ENCODE assay signal across 27 cellular contexts in the genomic region with DNA sequence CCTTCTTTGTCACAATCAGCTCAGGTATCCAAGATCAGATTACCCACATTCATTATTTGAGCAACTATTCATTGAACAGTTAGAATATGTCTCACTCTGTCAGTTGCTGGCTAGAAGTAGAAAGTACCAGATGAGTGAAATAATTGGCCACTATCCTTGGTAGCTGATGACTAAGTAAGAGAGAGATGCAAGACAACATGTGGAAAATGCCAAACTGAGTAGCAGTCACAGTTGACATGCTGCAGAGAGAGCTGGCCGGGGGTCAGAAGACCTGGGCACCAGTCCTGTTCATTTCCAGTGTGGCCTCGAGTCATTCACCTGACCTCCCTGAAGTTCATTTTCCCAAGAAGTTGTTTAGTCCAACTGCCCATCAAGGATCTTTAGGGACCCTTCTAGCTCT. TPM values are rescaled to one million over a fixed set of nuclear protein-coding genes. Genes with fewer than 3 reads are reported as not detected.
DNase-seq lines count a peak whose midpoint lies in the region; ATAC-seq, FAIRE-seq and TF ChIP-seq lines count a peak whose summit lies in the region.
"Had no signal": no experiment of that assay in that cellular context is flagged by ENCODE, and none has a peak within 500 bp of the region (broad histone marks: within the 10 kb centered on the region; RNA-seq: fewer than 3 reads in every experiment).

No MANE protein-coding gene starts in this region.

- H3K9me2 ChIP-seq in SK-N-SH: no peaks in the 10 kb centered on the region

- peaks cover 18% of the 10 kb centered on the region for H3K27me3 Mint-ChIP-seq in astrocyte (ENCODE audit: low read depth, unreplicated experiment)
- H3K27me3 Mint-ChIP-seq: activated naive CD8-positive, alpha-beta T cell had no signal

- 0% methylated on average over 2 of the region's 2 CpGs for WGBS in SK-N-SH (ENCODE audit: low lambda C conversion rate)

- no peak overlapping the region for H3K4me2 ChIP-seq in SK-N-SH
- no peak overlapping the region for H3K4me2 ChIP-seq in astrocyte (ENCODE audit: low read length)
- H3K4me2 ChIP-seq: hepatocyte had no signal

- H3K4me1 ChIP-seq in SK-N-SH (ENCODE audit: control insufficient read depth in 1 of 2, insufficient read depth in 2 of 2, low read depth in 1 of 2, low read length in 1 of 2): no peaks in the 10 kb centered on the region
- no peaks in the 10 kb centered on the region for H3K4me1 ChIP-seq in astrocyte (ENCODE audit: insufficient read depth, low read length)
- peaks cover 0 to 17% of the 10 kb centered on the region in 2 donors for H3K4me1 ChIP-seq in gastrocnemius medialis

- TF ChIP-seq POLR2A in gastrocnemius medialis (IDR thresholded peaks at IDR 0.05): no peak

- intact Hi-C loops in Right ventricle myocardium superior (cut with DNase I): no loop called here
- intact Hi-C loops in gastrocnemius medialis (cut with DNase I; ENCODE audit: low total_unique reads): no loop called here

- H3K27ac Mint-ChIP-seq in astrocyte (ENCODE audit: unreplicated experiment): no peak overlapping the region
- H3K27ac Mint-ChIP-seq: activated CD8-positive, alpha-beta T cell treated with anti-CD3 and anti-CD28 coated beads, Interleukin-2, amount 10 ng/mL, durations not matched to agents 7 days and 5 days; activated naive CD8-positive, alpha-beta T cell; activated T-cell treated with anti-CD3 and anti-CD28 coated beads, Interleukin-2, amount 50 U/mL, for 72 hours had no signal

- H3K27me3 ChIP-seq in SK-N-SH (ENCODE audit: insufficient read depth) (no peaks in the 10 kb centered on the region), astrocyte (ENCODE audit: insufficient read depth, low read length) (no peaks in the 10 kb centered on the region), gastrocnemius medialis (no peaks in the 10 kb centered on the region)
- H3K27me3 ChIP-seq: brain microvascular endothelial cell, esophagus squamous epithelium, hepatocyte had no signal

- H3K4me1 Mint-ChIP-seq in astrocyte (ENCODE audit: low read depth, unreplicated experiment): peaks cover 7% of the 10 kb centered on the region
- H3K4me1 Mint-ChIP-seq: neural crest cell had no signal

- FAIRE-seq in astrocyte (lab: Jason Lieb, UNC): no peak
- FAIRE-seq: keratinocyte had no signal

- H3K9me3 ChIP-seq in SK-N-SH (no peaks in the 10 kb centered on the region), astrocyte (ENCODE audit: insufficient read depth, low read depth, low read length) (no peaks in the 10 kb centered on the region), gastrocnemius medialis (no peaks in the 10 kb centered on the region)
- H3K9me3 ChIP-seq: esophagus squamous epithelium, thoracic aorta had no signal

- no peak for TF ChIP-seq RAD21 in SK-N-SH (IDR thresholded peaks at IDR 0.05; ENCODE audit: low read length)

- H3F3A ChIP-seq in SK-N-SH (replicated peaks; ENCODE audit: insufficient read depth): no peaks in the 10 kb centered on the region

- H2AFZ ChIP-seq in SK-N-SH (ENCODE audit: low read depth) (no peak overlapping the region), astrocyte (ENCODE audit: low read depth, low read length) (no peak overlapping the region)
- H2AFZ ChIP-seq: hepatocyte had no signal

- peaks cover 1% of the 10 kb centered on the region for H3K36me3 Mint-ChIP-seq in astrocyte (ENCODE audit: low read depth, unreplicated experiment)
- H3K36me3 Mint-ChIP-seq: activated naive CD8-positive, alpha-beta T cell had no signal

- POLR2A ChIA-PET in SK-N-SH (lab: Yijun Ruan, JAX): no interaction called here

- ATAC-seq in SK-N-SH treated with all-trans-retinoic acid at 6 μM for 48 hours: no peak
- peak; percentile 81 for ATAC-seq in Right ventricle myocardium superior (ENCODE audit: poor library complexity)
- peak; percentile 91 to 96 for ATAC-seq in gastrocnemius medialis
- ATAC-seq: activated CD8-positive, alpha-beta T cell treated with anti-CD3 and anti-CD28 coated beads, Interleukin-2, amount 10 ng/mL, durations not matched to agents 7 days and 5 days; activated T-cell treated with anti-CD3 and anti-CD28 coated beads, Interleukin-2, amount 50 U/mL, for 72 hours had no signal

- H3K79me2 ChIP-seq in SK-N-SH (ENCODE audit: insufficient read depth) (no peaks in the 10 kb centered on the region), astrocyte (ENCODE audit: insufficient read depth, low read length) (no peaks in the 10 kb centered on the region)
- H3K79me2 ChIP-seq: hepatocyte had no signal

- H3K36me3 ChIP-seq in SK-N-SH (replicated peaks in 1 of 2; ENCODE audit: control insufficient read depth in 1 of 2, insufficient read depth in 2 of 2, low read length in 1 of 2) (no peaks in the 10 kb centered on the region), astrocyte (ENCODE audit: insufficient read depth, low read length) (no peaks in the 10 kb centered on the region), gastrocnemius medialis (no peaks in the 10 kb centered on the region)
- H3K36me3 ChIP-seq: brain microvascular endothelial cell, thoracic aorta had no signal

- H3K4me3 ChIP-seq in SK-N-SH (ENCODE audit: low read depth in 2 of 2, low read length in 1 of 2) (no peak overlapping the region), astrocyte (ENCODE audit: insufficient read depth, low read depth, low read length) (no peak overlapping the region), gastrocnemius medialis (no peak overlapping the region)
- H3K4me3 ChIP-seq: esophagus squamous epithelium, hepatocyte, thoracic aorta had no signal

- H4K20me1 ChIP-seq in SK-N-SH (ENCODE audit: insufficient read depth): no peaks in the 10 kb centered on the region
- no peaks in the 10 kb centered on the region for H4K20me1 ChIP-seq in astrocyte (ENCODE audit: insufficient read depth, low read length)

- H3K27ac ChIP-seq in SK-N-SH (ENCODE audit: low read depth in 2 of 2, low read length in 1 of 2): no peak overlapping the region
- H3K27ac ChIP-seq in astrocyte (ENCODE audit: low read depth, low read length): no peak overlapping the region
- H3K27ac ChIP-seq in gastrocnemius medialis: peak overlapping the region in 2 of 4 donors; percentile 35 to 67
- H3K27ac ChIP-seq: 22Rv1, brain microvascular endothelial cell, C4-2B, esophagus squamous epithelium, hepatocyte, thoracic aorta had no signal

- peak in 1 of 2 experiments; percentile 30; a peak in 1 of 4 replicates for TF ChIP-seq EP300 in SK-N-SH (IDR thresholded peaks at IDR 0.05; ENCODE audit: borderline replicate concordance in 1 of 2, low read depth in 1 of 2, low read length in 1 of 2)

- CTCF ChIA-PET in SK-N-SH (lab: Yijun Ruan, JAX): interaction anchor here (0.6 to 0.8 kb wide), 3 partner anchors 11 to 269 kb away, joined by 3 read pairs; no protein-coding TSS in a partner anchor

- DNase-seq in SK-N-SH (no peak), astrocyte (ENCODE audit: low read depth) (peak; percentile 23), Right ventricle myocardium superior (peak; percentile 57), gastrocnemius medialis (peak; percentile 48 to 73), GM10266 (ENCODE audit: extremely low spot score) (no peak), HUDEP-2 (lab: John Stamatoyannopoulos, UW; ENCODE audit: unreplicated experiment in 76 of 76) (no peak)
- DNase-seq in activated CD4-positive, alpha-beta T cell treated with anti-CD3 and anti-CD28 coated beads for 1 hour: no peak
- DNase-seq: activated CD8-positive, alpha-beta T cell treated with anti-CD3 and anti-CD28 coated beads, Interleukin-2, amount 10 ng/mL, durations not matched to agents 7 days and 5 days; activated T-cell treated with anti-CD3 and anti-CD28 coated beads, Interleukin-2, amount 50 U/mL, for 72 hours; brain microvascular endothelial cell; DMS 273 treated with DMSO at 0.1 percent for 48 hours; esophagus squamous epithelium; GOT3; MM.1S; NCI-H187; NCI-H446 treated with DMSO at 0.1 percent for 48 hours; SHP77 had no signal

- no peak for TF ChIP-seq CTCF in SK-N-SH (IDR thresholded peaks at IDR 0.05)
- TF ChIP-seq CTCF in astrocyte (IDR thresholded peaks at IDR 0.05; ENCODE audit: insufficient read depth, low read depth, low read length): no peak
- no peak for TF ChIP-seq CTCF in gastrocnemius medialis (IDR thresholded peaks at IDR 0.05 in 4 of 5, conservative IDR thresholded peaks at IDR 0.05 in 1 of 5)
- TF ChIP-seq CTCF in GM10266 (IDR thresholded peaks at IDR 0.05; ENCODE audit: control insufficient read depth, insufficient read depth, low read depth, missing control alignments): no peak

- H3K9ac ChIP-seq in SK-N-SH: no peak overlapping the region
- no peak overlapping the region for H3K9ac ChIP-seq in astrocyte (ENCODE audit: low read length)

- no peak overlapping the region for H3K4me3 Mint-ChIP-seq in astrocyte (ENCODE audit: unreplicated experiment)
- H3K4me3 Mint-ChIP-seq: activated CD8-positive, alpha-beta T cell treated with anti-CD3 and anti-CD28 coated beads, Interleukin-2, amount 10 ng/mL, durations not matched to agents 7 days and 5 days; activated naive CD8-positive, alpha-beta T cell; activated T-cell treated with anti-CD3 and anti-CD28 coated beads, Interleukin-2, amount 50 U/mL, for 72 hours; neural crest cell had no signal

- in situ Hi-C loops in gastrocnemius medialis (cut with MboI; ENCODE audit: low sequenced_read_pairs in 4 of 4): no loop called here

- H3K9me3 Mint-ChIP-seq in astrocyte (ENCODE audit: unreplicated experiment): peaks cover 4% of the 10 kb centered on the region
- H3K9me3 Mint-ChIP-seq: activated T-cell treated with anti-CD3 and anti-CD28 coated beads, Interleukin-2, amount 50 U/mL, for 72 hours; neural crest cell had no signal

TF ChIP-seq in SK-N-SH, 30 proteins besides CTCF, POLR2A, EP300 and RAD21 (continues in another document):
- TF ChIP-seq MEF2A (IDR thresholded peaks at IDR 0.05; ENCODE audit: borderline replicate concordance, low read depth): no peak

TF ChIP-seq in SK-N-SH treated with all-trans-retinoic acid at 6 μM for 48 hours, 23 proteins besides CTCF, POLR2A, EP300 and RAD21 (continues in another document):
- TF ChIP-seq CSDC2 (CRISPR knock-in tag; IDR thresholded peaks at IDR 0.05): no peak

RNA-seq across cellular contexts. Expression of gene SMIM35, which starts 22.5 kb away (rescaled TPM):
- polyA plus RNA-seq in SK-N-SH (2012; rRNA removed): not detected in 2 replicates
- polyA plus RNA-seq in SK-N-SH (2012; cell fraction: cytosol; rRNA removed): not detected in 2 replicates
- not detected in 2 replicates for polyA plus RNA-seq in SK-N-SH (2012; cell fraction: nucleus; rRNA removed)
- total RNA-seq in astrocyte (not detected in 2 replicates), Right ventricle myocardium superior (not detected), gastrocnemius medialis (not detected)
- total RNA-seq: esophagus squamous epithelium, neural crest cell, pulmonary artery endothelial cell, thoracic aorta had no signal
- polyA plus RNA-seq: hepatocyte, keratinocyte had no signal

RNA-seq across cellular contexts. Expression of gene TMPRSS4, which starts 32.4 kb away (rescaled TPM):
- not detected in 2 replicates for polyA plus RNA-seq in SK-N-SH (2012; rRNA removed)
- polyA plus RNA-seq in SK-N-SH (2012; cell fraction: cytosol; rRNA removed): not detected in 2 replicates
- polyA plus RNA-seq in SK-N-SH (2012; cell fraction: nucleus; rRNA removed): not detected in 2 replicates
- total RNA-seq in astrocyte (not detected in 2 replicates), Right ventricle myocardium superior (not detected), gastrocnemius medialis (1 to 10 TPM in 1 of 4 donors, not detected in 3; 1.1 TPM)
- total RNA-seq: neural crest cell; pulmonary artery endothelial cell; T-helper 1 cell treated with Interleukin-12 subunit alpha and Interleukin-12 subunit beta and Interleukin-4 antibody, amounts not matched to agents 30 ng/mL and 1 ng/mL, for 36 hours had no signal

RNA-seq across cellular contexts. Expression of gene SCN4B, which starts 43.4 kb away (rescaled TPM):
- polyA plus RNA-seq in SK-N-SH (2012; rRNA removed): 1.2 and 2.0 TPM in 2 replicates
- polyA plus RNA-seq in SK-N-SH (2012; cell fraction: cytosol; rRNA removed): 1.2 and 1.3 TPM in 2 replicates
- polyA plus RNA-seq in SK-N-SH (2012; cell fraction: nucleus; rRNA removed): 1.4 and 1.7 TPM in 2 replicates
- 0.31 and 0.89 TPM in 2 replicates for total RNA-seq in astrocyte
- total RNA-seq in Right ventricle myocardium superior: 12.0 TPM
- 10 to 100 TPM in 1 of 4 donors, 1 to 10 TPM in 3; 3.5 to 16.3 (median 6.5) TPM for total RNA-seq in gastrocnemius medialis

Comparison
In these comparisons a context has a peak if more than half of its experiments do, and no peak if none do; other contexts are left out.
1. DNase-seq: peak in astrocyte (single experiment), Right ventricle myocardium superior (single experiment) and gastrocnemius medialis (2 of 2); none in SK-N-SH (single experiment), activated CD4-positive, alpha-beta T cell treated with anti-CD3 and anti-CD28 coated beads for 1 hour (single experiment), GM10266 (single experiment) and HUDEP-2 (0 of 76).